7 cellular contexts compared by ENCODE assay signal in genomic region chr21:34526236-34526617, GRCh38. TPM values are rescaled to one million over a fixed set of nuclear protein-coding genes. Genes with fewer than 3 reads are reported as not detected.
DNase-seq lines count a peak whose midpoint lies in the region; ATAC-seq and TF ChIP-seq lines count a peak whose summit lies in the region.

No MANE protein-coding gene starts in this region.

- peak overlapping the region; percentile 63 for H3K9ac ChIP-seq in HUES6 (ENCODE audit: low read length)

- H3K27ac ChIP-seq in HUES6 (ENCODE audit: low read depth, low read length) (peak overlapping the region; percentile 59; the same call in 1 of the 2 replicates), substantia nigra (ENCODE audit: low read depth, low read length, poor library complexity, severe bottlenecking) (peak overlapping the region; percentile 53)

- no peak for TF ChIP-seq CTCF in kidney epithelial cell (IDR thresholded peaks at IDR 0.05; ENCODE audit: insufficient read depth, low read length, poor library complexity, severe bottlenecking)

- H3K27me3 ChIP-seq in HUES6 (ENCODE audit: control insufficient read depth, insufficient read depth, low read length) (0 out of 2 replicates have a peak, but pooled peaks cover 6% of the 10 kb centered on the region), kidney epithelial cell (ENCODE audit: control insufficient read depth, insufficient read depth, low read length) (no peaks in the 10 kb centered on the region)

- H3K4me1 Mint-ChIP-seq in activated naive CD8-positive, alpha-beta T cell treated with anti-CD3 and anti-CD28 coated beads, Interleukin-2, amount 50 U/mL, for 24 hours, result peaks cover 58% of the 10 kb centered on the region

- H3K36me3 ChIP-seq in HUES6 (ENCODE audit: control insufficient read depth, insufficient read depth, low read length), result no peaks in the 10 kb centered on the region
- no peaks in the 10 kb centered on the region for H3K36me3 ChIP-seq in kidney epithelial cell (ENCODE audit: control insufficient read depth, insufficient read depth, low read length)

- H3K4me3 ChIP-seq in HUES6 (ENCODE audit: low read depth, low read length) (peak overlapping the region; percentile 21; the same call in 1 of the 2 replicates), kidney epithelial cell (ENCODE audit: low read depth, low read length) (peak overlapping the region; percentile 32)

- peak overlapping the region; percentile 81 for H3K4me3 Mint-ChIP-seq in activated naive CD8-positive, alpha-beta T cell treated with anti-CD3 and anti-CD28 coated beads, Interleukin-2, amount 50 U/mL, for 24 hours

- peaks cover 53% of the 10 kb centered on the region for H3K4me1 ChIP-seq in HUES6 (ENCODE audit: control insufficient read depth, insufficient read depth, low read length)

- peaks cover 5% of the 10 kb centered on the region; the same call in 1 of the 2 replicates for H3K9me3 ChIP-seq in HUES6 (ENCODE audit: control insufficient read depth, insufficient read depth, low read depth, low read length)

- no peaks in the 10 kb centered on the region for H3K27me3 Mint-ChIP-seq in activated naive CD8-positive, alpha-beta T cell treated with anti-CD3 and anti-CD28 coated beads, Interleukin-2, amount 50 U/mL, for 24 hours

- ATAC-seq in activated naive CD8-positive, alpha-beta T cell treated with anti-CD3 and anti-CD28 coated beads, Interleukin-2, amount 50 U/mL, for 24 hours, result no peak
- ATAC-seq in GM18519 (IDR thresholded peaks at IDR 0.05; ENCODE audit: low FRiP score, unreplicated experiment), result no peak

- no peak for DNase-seq in activated naive CD8-positive, alpha-beta T cell treated with anti-CD3 and anti-CD28 coated beads, Interleukin-2, amount 50 U/mL, for 24 hours
- DNase-seq in kidney epithelial cell (ENCODE audit: low read depth), result no peak
- DNase-seq in substantia nigra (lab: John Stamatoyannopoulos, UW), result no peak
- DNase-seq in NCI-H1930 (lab: John Stamatoyannopoulos, UW), result no peak
- DNase-seq in SKM-1 treated with dmso at 0.1 percent for 144 hours (lab: John Stamatoyannopoulos, UW; ENCODE audit: unreplicated experiment), result no peak

- peak overlapping the region; percentile 95 for H3K27ac Mint-ChIP-seq in activated naive CD8-positive, alpha-beta T cell treated with anti-CD3 and anti-CD28 coated beads, Interleukin-2, amount 50 U/mL, for 24 hours

- peaks cover 8% of the 10 kb centered on the region for H3K9me3 Mint-ChIP-seq in activated naive CD8-positive, alpha-beta T cell treated with anti-CD3 and anti-CD28 coated beads, Interleukin-2, amount 50 U/mL, for 24 hours

- peaks cover 26% of the 10 kb centered on the region for H3K36me3 Mint-ChIP-seq in activated naive CD8-positive, alpha-beta T cell treated with anti-CD3 and anti-CD28 coated beads, Interleukin-2, amount 50 U/mL, for 24 hours (ENCODE audit: low read depth)

RNA-seq across cellular contexts. Expression of gene KCNE1, which starts 14.2 kb away (rescaled TPM):
- 0.07 TPM in 1 of 2 replicates, not detected in the other for total RNA-seq in kidney epithelial cell
